In the genomic region with DNA sequence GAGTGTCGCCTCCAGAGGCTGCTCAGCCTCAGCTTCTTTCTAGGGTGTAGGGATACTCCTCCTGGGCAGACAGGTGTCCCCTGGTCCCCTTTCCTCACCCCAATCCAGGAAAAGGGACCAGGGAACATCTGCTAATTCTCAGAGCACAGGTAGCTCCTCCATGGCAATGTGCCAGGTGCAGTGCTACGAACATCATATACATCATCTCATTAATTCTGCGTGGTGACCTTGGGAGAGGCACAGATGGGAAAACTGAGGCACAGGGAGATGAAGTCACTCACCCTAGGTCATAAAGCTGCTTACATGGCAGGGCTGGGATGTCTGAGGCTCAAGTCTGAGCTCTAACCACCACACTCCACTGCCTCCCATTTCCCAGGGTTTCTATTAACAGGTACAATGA, we compare ENCODE assay signal across 11 cellular contexts. TPM values are rescaled to one million over a fixed set of nuclear protein-coding genes. Genes with fewer than 3 reads are reported as not detected.
DNase-seq lines count a peak whose midpoint lies in the region; ATAC-seq and TF ChIP-seq lines count a peak whose summit lies in the region.
"Had no signal": no experiment of that assay in that cellular context is flagged by ENCODE, and none has a peak within 500 bp of the region (broad histone marks: within the 10 kb centered on the region; RNA-seq: fewer than 3 reads in every experiment).

No MANE protein-coding gene starts in this region.

- no peaks in the 10 kb centered on the region for H3K9me3 ChIP-seq in BLaER1 treated with 17β-estradiol and CSF1 and Interleukin-3, amounts not matched to agents 10 nM and 100 nM (replicated peaks in 1 of 11)
- H3K9me3 ChIP-seq in ovary, result no peaks in the 10 kb centered on the region

- DNase-seq in Jurkat, Clone E6-1 (ENCODE audit: low read depth, low spot score), result no peak
- DNase-seq in ovary, result peak in 2 of 5 donors; percentile 49 to 64
- no peak for DNase-seq in AML-193 (lab: John Stamatoyannopoulos, UW)
- no peak for DNase-seq in foreskin melanocyte
- DNase-seq in islet precursor cell, result no peak

- peaks cover 33 to 100% (median 84%) of the 10 kb centered on the region in 11 experiments; a peak in 19 of 22 replicates for H4K20me1 ChIP-seq in BLaER1 treated with 17β-estradiol and CSF1 and Interleukin-3, amounts not matched to agents 10 nM and 100 nM

- H3K27me3 ChIP-seq in BLaER1 treated with 17β-estradiol and CSF1 and Interleukin-3, amounts not matched to agents 10 nM and 100 nM, result no peaks in the 10 kb centered on the region
- no peaks in the 10 kb centered on the region for H3K27me3 ChIP-seq in ovary

- peak overlapping the region in 10 of 11 experiments; percentile 53 to 79 (median 74); a peak in 18 of 22 replicates for H3K27ac ChIP-seq in BLaER1 treated with 17β-estradiol and CSF1 and Interleukin-3, amounts not matched to agents 10 nM and 100 nM
- peak overlapping the region; percentile 40 to 87 for H3K27ac ChIP-seq in ovary

- intact Hi-C loops in dendritic cell treated with granulocyte-macrophage colony-stimulating factor and Interleukin-4, amounts not matched to agents 40 ng/mL and 50 ng/mL, for 4 days (cut with micrococcal nuclease), result loop anchor here (2.0 to 10.0 kb wide), 2 partner anchors 15 to 97 kb away; a partner anchor contains a TSS
- intact Hi-C loops in ovary (cut with DNase I), result loop anchor here in 1 of 4 donors (5.0 kb wide), 1 partner anchor 44 kb away; a partner anchor contains a TSS

- H3K9me3 Mint-ChIP-seq in dendritic cell treated with granulocyte-macrophage colony-stimulating factor and Interleukin-4, amounts not matched to agents 40 ng/mL and 50 ng/mL, for 4 days, result no peaks in the 10 kb centered on the region

- H3K4me2 ChIP-seq in BLaER1 treated with 17β-estradiol and CSF1 and Interleukin-3, amounts not matched to agents 10 nM and 100 nM, result peak overlapping the region; percentile 96 to 100 (median 99)

- no peak for ATAC-seq in HG02870 (IDR thresholded peaks at IDR 0.05; ENCODE audit: unreplicated experiment)

- peak overlapping the region; percentile 27 to 84 (median 74); a peak in 16 of 22 replicates for H3K9ac ChIP-seq in BLaER1 treated with 17β-estradiol and CSF1 and Interleukin-3, amounts not matched to agents 10 nM and 100 nM

- peaks cover 66% of the 10 kb centered on the region for H3K4me1 Mint-ChIP-seq in dendritic cell treated with granulocyte-macrophage colony-stimulating factor and Interleukin-4, amounts not matched to agents 40 ng/mL and 50 ng/mL, for 4 days (ENCODE audit: low read depth)

- H3K36me3 Mint-ChIP-seq in dendritic cell treated with granulocyte-macrophage colony-stimulating factor and Interleukin-4, amounts not matched to agents 40 ng/mL and 50 ng/mL, for 4 days (ENCODE audit: low read depth), result peaks cover 67% of the 10 kb centered on the region

- no peak for TF ChIP-seq CTCF in ovary (IDR thresholded peaks at IDR 0.05)

- H3K4me1 ChIP-seq in BLaER1 treated with 17β-estradiol and CSF1 and Interleukin-3, amounts not matched to agents 10 nM and 100 nM, result peaks cover 87 to 100% (median 99%) of the 10 kb centered on the region in 10 experiments
- H3K4me1 ChIP-seq in ovary (ENCODE audit: insufficient read depth), result peaks cover 49% of the 10 kb centered on the region

- 62 to 72% (median 65%) methylated on average over 3 of the region's 3 CpGs for WGBS in ovary, 3 donors

- no peak for TF ChIP-seq POLR2A in ovary (IDR thresholded peaks at IDR 0.05)

- H3K4me3 ChIP-seq in BLaER1 treated with 17β-estradiol and CSF1 and Interleukin-3, amounts not matched to agents 10 nM and 100 nM, result peak overlapping the region in 6 of 10 experiments; percentile 50 to 73 (median 64); a peak in 7 of 20 replicates
- peak overlapping the region; percentile 54 for H3K4me3 ChIP-seq in Jurkat, Clone E6-1 (ENCODE audit: low read length)
- H3K4me3 ChIP-seq in ovary, result no peak overlapping the region

- peak overlapping the region; percentile 73 for H3K27ac Mint-ChIP-seq in dendritic cell treated with granulocyte-macrophage colony-stimulating factor and Interleukin-4, amounts not matched to agents 40 ng/mL and 50 ng/mL, for 4 days

- no peaks in the 10 kb centered on the region for H3K27me3 Mint-ChIP-seq in dendritic cell treated with granulocyte-macrophage colony-stimulating factor and Interleukin-4, amounts not matched to agents 40 ng/mL and 50 ng/mL, for 4 days

- H3K4me3 Mint-ChIP-seq in dendritic cell treated with granulocyte-macrophage colony-stimulating factor and Interleukin-4, amounts not matched to agents 40 ng/mL and 50 ng/mL, for 4 days, result no peak overlapping the region

- TF ChIP-seq EP300 in ovary (IDR thresholded peaks at IDR 0.05), result no peak

- peaks cover 0 to 26% (median 11%) of the 10 kb centered on the region in 11 experiments; a peak in 11 of 22 replicates for H3K36me3 ChIP-seq in BLaER1 treated with 17β-estradiol and CSF1 and Interleukin-3, amounts not matched to agents 10 nM and 100 nM
- no peaks in the 10 kb centered on the region for H3K36me3 ChIP-seq in ovary

RNA-seq across cellular contexts. Expression of a gene that starts 11.7 kb away (rescaled TPM):
- 9.4 TPM for polyA plus RNA-seq in Jurkat, Clone E6-1 (2012; ENCODE audit: insufficient read depth, insufficient read length)
- 10 to 100 TPM; 35.1 to 97.6 (median 67.2) TPM for total RNA-seq in ovary
- 10 to 100 TPM; 11.4 to 75.8 TPM for polyA plus RNA-seq in ovary

RNA-seq across cellular contexts. Expression of a gene that starts 30.0 kb away (rescaled TPM):
- polyA plus RNA-seq in Jurkat, Clone E6-1 (2012; ENCODE audit: insufficient read depth, insufficient read length), result 15.4 TPM
- total RNA-seq in ovary, result 1 to 10 TPM in 3 of 7 donors, under 1 TPM in 4; 0.86 to 6.3 (median 0.97) TPM
- polyA plus RNA-seq in ovary, result 1 to 10 TPM; 1.0 TPM

RNA-seq across cellular contexts. Expression of a gene that starts 41.2 kb away (rescaled TPM):
- 27.1 TPM for polyA plus RNA-seq in Jurkat, Clone E6-1 (2012; ENCODE audit: insufficient read depth, insufficient read length)
- 10 to 100 TPM; 14.4 to 56.7 (median 36.2) TPM for total RNA-seq in ovary
- polyA plus RNA-seq in ovary, result 10 to 100 TPM; 37.1 to 49.1 TPM

RNA-seq across cellular contexts. Expression of a gene that starts 45.3 kb away (rescaled TPM):
- polyA plus RNA-seq in Jurkat, Clone E6-1 (2012; ENCODE audit: insufficient read depth, insufficient read length), result 38.6 TPM
- 10 to 100 TPM; 21.3 to 54.6 (median 37.1) TPM for total RNA-seq in ovary
- polyA plus RNA-seq in ovary, result 10 to 100 TPM; 17.1 to 29.2 TPM

RNA-seq across cellular contexts. Expression of a gene that starts 58.7 kb away (rescaled TPM):
- polyA plus RNA-seq in Jurkat, Clone E6-1 (2012; ENCODE audit: insufficient read depth, insufficient read length), result 3.0 TPM
- 1 to 10 TPM in 3 of 7 donors, under 1 TPM in 3, not detected in 1; 0.24 to 1.8 (median 0.98) TPM for total RNA-seq in ovary
- 1 to 10 TPM in 1 of 2 donors, under 1 TPM in 1; 0.10 to 1.3 TPM for polyA plus RNA-seq in ovary
- total RNA-seq: endothelial cell of umbilical vein, lung microvascular endothelial cell, SK-MEL-5 had no signal
- polyA plus RNA-seq: endothelial cell of umbilical vein had no signal
